ENCODE assay signal across 21 cellular contexts in the genomic region with DNA sequence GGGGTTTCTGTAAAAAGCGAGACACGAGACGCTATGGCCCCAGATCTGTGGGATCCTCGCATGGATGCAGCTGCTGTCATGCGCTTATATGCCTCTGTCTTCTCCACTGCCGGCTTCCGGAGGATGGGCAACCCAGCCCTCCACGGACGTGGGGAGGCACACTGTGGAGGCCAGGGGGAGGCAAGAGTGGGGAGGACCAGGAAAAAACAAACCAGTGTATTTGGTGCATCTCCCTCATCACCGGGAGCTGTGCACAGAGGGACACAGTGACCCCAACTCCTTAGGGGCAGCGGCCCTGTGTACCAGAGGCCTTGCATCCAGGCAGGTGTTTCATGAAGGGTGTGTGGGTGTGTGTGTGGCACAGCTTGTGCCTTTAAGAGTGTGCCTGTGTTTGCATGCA.
DNase-seq lines count a peak whose midpoint lies in the region; FAIRE-seq and TF ChIP-seq lines count a peak whose summit lies in the region.
"Had no signal": no experiment of that assay in that cellular context is flagged by ENCODE, and none has a peak within 500 bp of the region (broad histone marks: within the 10 kb centered on the region; RNA-seq: fewer than 3 reads in every experiment).

No MANE protein-coding gene starts in this region.

- H3K27me3 ChIP-seq in H1 (replicated peaks in 1 of 4; ENCODE audit: control insufficient read depth in 3 of 4, extremely low read depth in 1 of 4, insufficient read depth in 3 of 4, low read length in 3 of 4) (no peaks in the 10 kb centered on the region; a peak in 1 of 7 replicates), osteoblast (ENCODE audit: insufficient read depth, low read length) (no peaks in the 10 kb centered on the region)
- H3K27me3 ChIP-seq: BE2C, BLaER1 had no signal

- H3K4me1 ChIP-seq in H1 (replicated peaks in 1 of 4; ENCODE audit: control insufficient read depth in 3 of 4, insufficient read depth in 4 of 4, low read length in 3 of 4) (no peaks in the 10 kb centered on the region; a peak in 3 of 7 replicates), osteoblast (ENCODE audit: insufficient read depth, low read length) (no peaks in the 10 kb centered on the region)
- H3K4me1 ChIP-seq: BE2C had no signal

- 94% methylated on average over 11 of the region's 11 CpGs; no CpG with 5 or more reads in 1 of the 2 experiments for WGBS in H1 (ENCODE audit: extremely low coverage in 1 of 2, insufficient coverage in 1 of 2, insufficient read length in 1 of 2, insufficient replicate concordance in 2 of 2, low coverage in 1 of 2, low lambda C conversion rate in 2 of 2, missing lambda C conversion rate in 1 of 2), 2 experiments

- no peak overlapping the region for H3K4me3 ChIP-seq in H1 (ENCODE audit: extremely low read depth in 1 of 4, insufficient read depth in 2 of 4, low read depth in 3 of 4, low read length in 4 of 4)
- H3K4me3 ChIP-seq in osteoblast (ENCODE audit: insufficient read depth, low read length) = no peak overlapping the region
- H3K4me3 ChIP-seq: BLaER1 had no signal

- no peak overlapping the region for H3K23ac ChIP-seq in H1 (ENCODE audit: insufficient read length)

- H3K79me1 ChIP-seq in H1 (ENCODE audit: low read depth, low read length) = peaks cover 3% of the 10 kb centered on the region; the same call in 1 of the 2 replicates

- TF ChIP-seq EP300 in H1 (IDR thresholded peaks at IDR 0.05; ENCODE audit: borderline replicate concordance in 1 of 2, low read depth in 2 of 2, low read length in 2 of 2) = no peak

- POLR2A ChIA-PET in H1 (lab: Charles Lee; ENCODE audit: partially characterized antibody) = no interaction called here

- peak overlapping the region; percentile 20 for H4K91ac ChIP-seq in H1 (replicated peaks; ENCODE audit: insufficient read length, low read length)

- H2BK5ac ChIP-seq in H1 (ENCODE audit: low read depth, low read length) = no peak overlapping the region

- no peak overlapping the region for H2BK15ac ChIP-seq in H1 (ENCODE audit: low read length)

- DNase-seq in H1 (ENCODE audit: low read depth in 1 of 2, low spot score in 2 of 2) (no peak), osteoblast (ENCODE audit: insufficient read length, low spot score, missing footprints) (peak; percentile 57), DMS114 treated with DMSO at 0.1 percent for 48 hours (lab: John Stamatoyannopoulos, UW; ENCODE audit: unreplicated experiment) (no peak), NCI-H510A treated with DMSO at 0.1 percent for 48 hours (lab: John Stamatoyannopoulos, UW) (no peak), HK-2 (ENCODE audit: unreplicated experiment) (no peak)
- DNase-seq: 8988T; ACHN; BE2C; C1 segment of cervical spinal cord; CD4-positive, alpha-beta memory T cell; CD4-positive, CD25-positive, alpha-beta regulatory T cell; CD8-positive, alpha-beta memory T cell; COR-L47; DMS 273 treated with DMSO at 0.1 percent for 48 hours; DMS79 treated with DMSO at 0.1 percent for 48 hours; GF-D8 had no signal

- no peak overlapping the region for H3K56ac ChIP-seq in H1 (replicated peaks; ENCODE audit: insufficient read length, low read depth, low read length)

- H3K36me3 ChIP-seq in H1 (ENCODE audit: control insufficient read depth in 2 of 4, insufficient read depth in 4 of 4, low read length in 3 of 4) = no peaks in the 10 kb centered on the region
- H3K36me3 ChIP-seq in osteoblast (ENCODE audit: insufficient read depth, low read length) = no peaks in the 10 kb centered on the region
- H3K36me3 ChIP-seq: BE2C, BLaER1 had no signal

- H2BK20ac ChIP-seq in H1 (ENCODE audit: low read length) = no peak overlapping the region

- TF ChIP-seq CTCF in H1 (IDR thresholded peaks at IDR 0.05; ENCODE audit: control extremely low read depth in 1 of 3, insufficient read depth in 1 of 3, low read depth in 1 of 3, low read length in 3 of 3) (no peak), osteoblast (IDR thresholded peaks at IDR 0.05; ENCODE audit: extremely low read depth, low read depth, low read length) (no peak)

- no peak overlapping the region for H2AFZ ChIP-seq in H1 (ENCODE audit: low read length)
- no peak overlapping the region for H2AFZ ChIP-seq in osteoblast (ENCODE audit: low read length)

- CTCF ChIA-PET in H1 (lab: Charles Lee; ENCODE audit: partially characterized antibody) = no interaction called here

- no peak overlapping the region for H4K5ac ChIP-seq in H1 (ENCODE audit: insufficient read length, low read depth, low read length)

- peaks cover 5 to 8% of the 10 kb centered on the region in 2 experiments; a peak in 1 of 4 replicates for H3K9me3 ChIP-seq in H1 (ENCODE audit: insufficient read depth in 2 of 2, low read depth in 1 of 2, low read length in 1 of 2)
- H3K9me3 ChIP-seq in osteoblast (ENCODE audit: low read depth, low read length) = peaks cover 2% of the 10 kb centered on the region
- H3K9me3 ChIP-seq: BE2C had no signal

- H2BK12ac ChIP-seq in H1 (ENCODE audit: low read depth, low read length) = 0 out of 2 replicates have a peak overlapping the region, but pooled peaks have one; percentile 39

- no peak for TF ChIP-seq POLR2A in H1 (IDR thresholded peaks at IDR 0.05; ENCODE audit: control extremely low read depth in 1 of 2, low read depth in 2 of 2, low read length in 2 of 2)

- peaks cover 0 to 5% of the 10 kb centered on the region in 2 experiments for H4K20me1 ChIP-seq in H1 (replicated peaks in 1 of 2; ENCODE audit: control insufficient read depth in 1 of 2, insufficient read depth in 2 of 2, low read length in 2 of 2)
- no peaks in the 10 kb centered on the region for H4K20me1 ChIP-seq in osteoblast (ENCODE audit: insufficient read depth, low read length)
- H4K20me1 ChIP-seq: BLaER1 had no signal

- H3K79me2 ChIP-seq in H1 (ENCODE audit: control insufficient read depth in 1 of 2, insufficient read depth in 2 of 2, low read length in 2 of 2) (no peaks in the 10 kb centered on the region), osteoblast (ENCODE audit: insufficient read depth, low read length) (no peaks in the 10 kb centered on the region)

- no peak overlapping the region for H2BK120ac ChIP-seq in H1 (replicated peaks; ENCODE audit: low read depth, low read length)

- no peak overlapping the region for H3K4me2 ChIP-seq in H1 (ENCODE audit: insufficient read depth in 1 of 2, low read depth in 2 of 2, low read length in 2 of 2)
- no peak overlapping the region for H3K4me2 ChIP-seq in osteoblast (ENCODE audit: insufficient read depth, low read length)
- H3K4me2 ChIP-seq: BLaER1 had no signal

- H3K18ac ChIP-seq in H1 (ENCODE audit: extremely low read depth, low read length) = no peak overlapping the region

- H3K27ac ChIP-seq in H1 (ENCODE audit: low read depth, low read length) (no peak overlapping the region), osteoblast (ENCODE audit: low read depth, low read length) (no peak overlapping the region)
- H3K27ac ChIP-seq: BLaER1 had no signal

- 0 out of 2 replicates have a peak overlapping the region, but pooled peaks have one; percentile 33 for H2AK5ac ChIP-seq in H1 (ENCODE audit: low read depth, low read length)

- FAIRE-seq in H1 (lab: Jason Lieb, UNC) = no peak
- FAIRE-seq: A204.1, G401.6, GM12891, GM19239 had no signal

- no peak overlapping the region for H3K4ac ChIP-seq in H1 (replicated peaks; ENCODE audit: insufficient read length, low read depth, low read length)

- no peak overlapping the region for H3K14ac ChIP-seq in H1 (ENCODE audit: insufficient read length)

- TF ChIP-seq RAD21 in H1 (IDR thresholded peaks at IDR 0.05 in 1 of 2, conservative IDR thresholded peaks at IDR 0.05 in 1 of 2; ENCODE audit: low read depth in 2 of 2, low read length in 2 of 2) = no peak

- no peak overlapping the region for H3K9ac ChIP-seq in H1 (replicated peaks in 1 of 4; ENCODE audit: extremely low read depth in 1 of 4, low read depth in 3 of 4, low read length in 3 of 4)
- H3K9ac ChIP-seq: BLaER1 had no signal

- no peak overlapping the region; the same call in 1 of the 2 replicates for H4K8ac ChIP-seq in H1 (ENCODE audit: extremely low read depth, insufficient read depth, low read length)

- no peaks in the 10 kb centered on the region for H3K23me2 ChIP-seq in H1 (ENCODE audit: low read depth, low read length)
